Comparison of ENCODE assay signal across 9 cellular contexts in the genomic region with DNA sequence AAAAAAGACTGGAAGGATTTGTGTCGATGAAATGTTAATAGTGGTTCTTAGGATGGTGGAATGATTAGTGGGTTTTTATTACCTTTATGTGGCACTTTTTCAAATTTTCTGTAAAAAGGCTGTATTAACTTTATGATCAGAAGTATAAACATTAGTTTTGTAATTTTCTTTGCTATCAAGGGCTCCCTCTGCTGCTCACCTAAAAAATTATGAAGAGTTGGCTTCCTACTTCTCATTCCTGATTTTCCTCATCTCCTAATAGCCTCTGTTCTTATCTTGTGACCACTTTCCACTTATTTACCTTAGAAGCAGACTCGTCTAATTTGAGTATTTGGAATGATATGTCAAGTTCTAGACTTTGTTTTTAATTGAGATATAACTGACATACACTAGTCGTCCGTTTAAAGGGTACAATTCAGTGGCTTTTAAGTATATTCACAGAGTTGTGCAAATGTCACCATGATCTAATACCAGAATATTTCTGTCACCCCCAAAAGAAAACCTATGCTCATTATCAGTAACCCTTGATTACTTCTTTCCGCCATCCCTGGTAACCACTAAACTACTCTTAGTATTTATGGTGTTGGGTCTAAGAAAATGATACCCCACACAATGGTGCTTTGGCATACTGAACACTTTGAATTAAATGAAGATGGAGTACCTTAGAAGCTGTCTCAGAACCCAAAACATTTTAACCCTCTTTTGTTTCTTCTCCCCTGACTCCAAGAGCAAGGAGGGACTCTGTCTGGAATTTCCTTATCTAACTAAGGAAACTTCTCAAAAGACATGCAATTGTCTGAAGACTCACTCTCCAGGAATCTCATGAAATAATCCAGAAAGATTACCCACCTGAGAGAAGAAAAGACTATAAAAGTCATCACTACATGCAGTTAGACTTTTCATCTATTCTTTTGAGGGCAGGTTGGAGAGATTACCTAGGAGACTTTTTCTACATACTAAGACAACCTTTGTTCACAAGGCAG.
DNase-seq lines count a peak whose midpoint lies in the region; ATAC-seq, FAIRE-seq and TF ChIP-seq lines count a peak whose summit lies in the region.
"Had no signal": no experiment of that assay in that cellular context is flagged by ENCODE, and none has a peak within 500 bp of the region (broad histone marks: within the 10 kb centered on the region; RNA-seq: fewer than 3 reads in every experiment).

No MANE protein-coding gene starts in this region.

- FAIRE-seq in A204.1 (lab: Jason Lieb, UNC) (peak; percentile 95), kidney (lab: Jason Lieb, UNC) (peak; percentile 42)

- TF ChIP-seq CTCF in GM12865 (IDR thresholded peaks at IDR 0.05; ENCODE audit: insufficient read depth, low read depth, low read length, missing control alignments) (peak; percentile 20), kidney (IDR thresholded peaks at IDR 0.05; ENCODE audit: borderline replicate concordance, extremely low read depth, insufficient read depth) (peak; percentile 49)

- H3K36me3 ChIP-seq in kidney (ENCODE audit: control insufficient read depth in 1 of 2, insufficient read depth in 2 of 2, low read length in 2 of 2), result no peaks in the 10 kb centered on the region
- H3K36me3 ChIP-seq: SJSA1 had no signal

- H3K27ac Mint-ChIP-seq in activated T-helper 2 cell treated with anti-CD3 and anti-CD28 coated beads, Interferon-gamma antibody, Interleukin-2, Interleukin-4, amounts not matched to agents 10 μg/mL and 5 μg/mL and 100 μg/mL, durations not matched to agents 14 hours and 24 hours and 36 hours, result no peak overlapping the region

- H3K36me3 Mint-ChIP-seq in activated T-helper 2 cell treated with anti-CD3 and anti-CD28 coated beads, Interferon-gamma antibody, Interleukin-2, Interleukin-4, amounts not matched to agents 10 μg/mL and 5 μg/mL and 100 μg/mL, durations not matched to agents 14 hours and 24 hours and 36 hours (ENCODE audit: low read depth), result peaks cover 7% of the 10 kb centered on the region

- peaks cover 14 to 15% of the 10 kb centered on the region in 2 donors for H3K4me1 ChIP-seq in kidney (ENCODE audit: control insufficient read depth in 1 of 2, insufficient read depth in 1 of 2, low read depth in 1 of 2, low read length in 2 of 2)

- H3K4me3 ChIP-seq in GM12865 (ENCODE audit: low read depth, low read length), result no peak overlapping the region
- no peak overlapping the region for H3K4me3 ChIP-seq in kidney (ENCODE audit: low read length in 2 of 2)
- H3K4me3 ChIP-seq: SJSA1 had no signal

- H3K9ac ChIP-seq in kidney (ENCODE audit: low read length in 2 of 2), result no peak overlapping the region

- intact Hi-C loops in kidney (cut with DNase I), result no loop called here
- intact Hi-C loops in activated T-helper 2 cell treated with anti-CD3 and anti-CD28 coated beads, Interferon-gamma antibody, Interleukin-2, Interleukin-4, amounts not matched to agents 10 μg/mL and 5 μg/mL and 100 μg/mL, durations not matched to agents 14 hours and 24 hours and 36 hours (cut with micrococcal nuclease), result loop anchor here (2.0 to 5.0 kb wide), 5 partner anchors 381 to 553 kb away; partner anchors contain the start of gene TRIM13

- DNase-seq in GM12865 (ENCODE audit: low read depth), result no peak
- DNase-seq in kidney, result no peak
- DNase-seq in cerebellum (ENCODE audit: low spot score), result no peak
- DNase-seq in activated T-helper 2 cell treated with anti-CD3 and anti-CD28 coated beads, Interferon-gamma antibody, Interleukin-2, Interleukin-4, amounts not matched to agents 10 μg/mL and 5 μg/mL and 100 μg/mL, durations not matched to agents 14 hours and 24 hours and 36 hours (ENCODE audit: low spot score), result no peak
- DNase-seq in activated CD4-positive, alpha-beta T cell treated with anti-CD3 and anti-CD28 coated beads for 48 hours, result no peak

- H3K4me1 Mint-ChIP-seq in activated T-helper 2 cell treated with anti-CD3 and anti-CD28 coated beads, Interferon-gamma antibody, Interleukin-2, Interleukin-4, amounts not matched to agents 10 μg/mL and 5 μg/mL and 100 μg/mL, durations not matched to agents 14 hours and 24 hours and 36 hours (ENCODE audit: low read depth), result peaks cover 20% of the 10 kb centered on the region

- no peak overlapping the region for H3K4me3 Mint-ChIP-seq in activated T-helper 2 cell treated with anti-CD3 and anti-CD28 coated beads, Interferon-gamma antibody, Interleukin-2, Interleukin-4, amounts not matched to agents 10 μg/mL and 5 μg/mL and 100 μg/mL, durations not matched to agents 14 hours and 24 hours and 36 hours (ENCODE audit: low read depth)

- ATAC-seq in SK-N-SH treated with all-trans-retinoic acid at 6 μM for 48 hours (peak; percentile 63; the same call in 2 of the 3 replicates), HG03025 (IDR thresholded peaks at IDR 0.05; ENCODE audit: low FRiP score, unreplicated experiment) (no peak)

- peaks cover 30% of the 10 kb centered on the region for H3K9me3 Mint-ChIP-seq in activated T-helper 2 cell treated with anti-CD3 and anti-CD28 coated beads, Interferon-gamma antibody, Interleukin-2, Interleukin-4, amounts not matched to agents 10 μg/mL and 5 μg/mL and 100 μg/mL, durations not matched to agents 14 hours and 24 hours and 36 hours

- no peak overlapping the region for H3K27ac ChIP-seq in kidney (ENCODE audit: low read depth in 2 of 2, low read length in 2 of 2)
- H3K27ac ChIP-seq: SJSA1 had no signal

- peaks cover 43% of the 10 kb centered on the region for H3K27me3 Mint-ChIP-seq in activated T-helper 2 cell treated with anti-CD3 and anti-CD28 coated beads, Interferon-gamma antibody, Interleukin-2, Interleukin-4, amounts not matched to agents 10 μg/mL and 5 μg/mL and 100 μg/mL, durations not matched to agents 14 hours and 24 hours and 36 hours (ENCODE audit: low read depth)

- peaks cover 2 to 12% of the 10 kb centered on the region in 2 donors for H3K9me3 ChIP-seq in kidney (ENCODE audit: control insufficient read depth in 1 of 2, low read length in 2 of 2)

TF ChIP-seq in SK-N-SH treated with all-trans-retinoic acid at 6 μM for 48 hours, 23 proteins besides CTCF, POLR2A, EP300 and RAD21:
- no peak for TF ChIP-seq SNAI2 (CRISPR knock-in tag; IDR thresholded peaks at IDR 0.05)
- TF ChIP-seq ZFP30 (CRISPR knock-in tag; IDR thresholded peaks at IDR 0.05), result no peak
